Comparison of ENCODE assay signal across 1 cellular context in genomic region chr3:157070186-157070585, GRCh38.
TF ChIP-seq lines count a peak whose summit lies in the region.

No MANE protein-coding gene starts in this region.

TF ChIP-seq in HepG2, 621 proteins besides CTCF, POLR2A, EP300 and RAD21 (continued from another document):
- TF ChIP-seq ZNF687 (CRISPR knock-in tag; IDR thresholded peaks at IDR 0.05), result no peak
- no peak for TF ChIP-seq RELA (CRISPR knock-in tag; IDR thresholded peaks at IDR 0.05)
- TF ChIP-seq JUN (CRISPR knock-in tag; IDR thresholded peaks at IDR 0.05), result no peak
- TF ChIP-seq ZBTB34 (CRISPR knock-in tag; IDR thresholded peaks at IDR 0.05), result no peak
- TF ChIP-seq IRX3 (CRISPR knock-in tag; IDR thresholded peaks at IDR 0.05; ENCODE audit: borderline replicate concordance, low read depth), result no peak
